8 cellular contexts compared by ENCODE assay signal in the genomic region with DNA sequence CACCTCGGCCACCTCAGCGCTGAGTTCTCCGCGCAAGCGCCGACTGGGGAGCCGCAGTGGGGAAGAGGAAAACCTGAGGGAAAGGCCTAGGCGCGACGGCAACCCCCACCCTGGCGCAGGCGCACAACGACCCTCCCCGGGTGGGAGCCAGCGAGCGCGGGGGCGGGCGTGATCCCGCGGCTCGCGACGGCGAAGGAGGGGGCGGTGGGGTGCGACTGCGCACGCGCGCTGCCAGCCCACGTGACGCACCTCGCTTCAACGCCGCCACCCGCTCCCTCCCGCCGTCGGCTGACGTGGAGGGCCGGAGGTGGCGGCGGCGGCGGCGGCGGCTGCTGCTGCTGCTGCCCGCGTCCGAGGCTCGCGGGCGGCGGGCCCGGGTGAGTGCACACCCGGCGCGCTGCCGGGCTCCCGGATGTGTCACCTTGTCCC. TPM values are rescaled to one million over a fixed set of nuclear protein-coding genes. Genes with fewer than 3 reads are reported as not detected.
A peak's percentile ranks its signal among the peaks of the same experiment; 100 is the strongest.
DNase-seq lines count a peak whose midpoint lies in the region; ATAC-seq and TF ChIP-seq lines count a peak whose summit lies in the region.

A gene (minus strand): TSS at position 84 of the 429 bp plus-strand sequence. CDS start 556 bp downstream, outside the sequence.
A gene with protein sequence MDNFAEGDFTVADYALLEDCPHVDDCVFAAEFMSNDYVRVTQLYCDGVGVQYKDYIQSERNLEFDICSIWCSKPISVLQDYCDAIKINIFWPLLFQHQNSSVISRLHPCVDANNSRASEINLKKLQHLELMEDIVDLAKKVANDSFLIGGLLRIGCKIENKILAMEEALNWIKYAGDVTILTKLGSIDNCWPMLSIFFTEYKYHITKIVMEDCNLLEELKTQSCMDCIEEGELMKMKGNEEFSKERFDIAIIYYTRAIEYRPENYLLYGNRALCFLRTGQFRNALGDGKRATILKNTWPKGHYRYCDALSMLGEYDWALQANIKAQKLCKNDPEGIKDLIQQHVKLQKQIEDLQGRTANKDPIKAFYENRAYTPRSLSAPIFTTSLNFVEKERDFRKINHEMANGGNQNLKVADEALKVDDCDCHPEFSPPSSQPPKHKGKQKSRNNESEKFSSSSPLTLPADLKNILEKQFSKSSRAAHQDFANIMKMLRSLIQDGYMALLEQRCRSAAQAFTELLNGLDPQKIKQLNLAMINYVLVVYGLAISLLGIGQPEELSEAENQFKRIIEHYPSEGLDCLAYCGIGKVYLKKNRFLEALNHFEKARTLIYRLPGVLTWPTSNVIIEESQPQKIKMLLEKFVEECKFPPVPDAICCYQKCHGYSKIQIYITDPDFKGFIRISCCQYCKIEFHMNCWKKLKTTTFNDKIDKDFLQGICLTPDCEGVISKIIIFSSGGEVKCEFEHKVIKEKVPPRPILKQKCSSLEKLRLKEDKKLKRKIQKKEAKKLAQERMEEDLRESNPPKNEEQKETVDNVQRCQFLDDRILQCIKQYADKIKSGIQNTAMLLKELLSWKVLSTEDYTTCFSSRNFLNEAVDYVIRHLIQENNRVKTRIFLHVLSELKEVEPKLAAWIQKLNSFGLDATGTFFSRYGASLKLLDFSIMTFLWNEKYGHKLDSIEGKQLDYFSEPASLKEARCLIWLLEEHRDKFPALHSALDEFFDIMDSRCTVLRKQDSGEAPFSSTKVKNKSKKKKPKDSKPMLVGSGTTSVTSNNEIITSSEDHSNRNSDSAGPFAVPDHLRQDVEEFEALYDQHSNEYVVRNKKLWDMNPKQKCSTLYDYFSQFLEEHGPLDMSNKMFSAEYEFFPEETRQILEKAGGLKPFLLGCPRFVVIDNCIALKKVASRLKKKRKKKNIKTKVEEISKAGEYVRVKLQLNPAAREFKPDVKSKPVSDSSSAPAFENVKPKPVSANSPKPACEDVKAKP (N-terminal part only) (plus strand): TSS at position 267 of the 429 bp plus-strand sequence. CDS start 14,004 bp downstream, outside the sequence.

- TF ChIP-seq EP300 in ovary (IDR thresholded peaks at IDR 0.05), result no peak

- H3K9me3 ChIP-seq in ovary (no peaks in the 10 kb centered on the region), thyroid gland (no peaks in the 10 kb centered on the region)

- no peaks in the 10 kb centered on the region for H3K4me1 ChIP-seq in ovary (ENCODE audit: insufficient read depth)
- H3K4me1 ChIP-seq in thyroid gland, result peaks cover 13 to 25% of the 10 kb centered on the region in 2 donors

- no peaks in the 10 kb centered on the region for H3K9me3 Mint-ChIP-seq in activated naive CD8-positive, alpha-beta T cell (ENCODE audit: low read depth)
- peaks cover 10% of the 10 kb centered on the region for H3K9me3 Mint-ChIP-seq in glutamatergic neuron (ENCODE audit: unreplicated experiment)

- TF ChIP-seq CTCF in glutamatergic neuron (IDR thresholded peaks at IDR 0.05; ENCODE audit: partially characterized antibody, unreplicated experiment), result no peak
- peak in 1 of 3 donors; percentile 26 for TF ChIP-seq CTCF in ovary (IDR thresholded peaks at IDR 0.05)
- no peak for TF ChIP-seq CTCF in thyroid gland (IDR thresholded peaks at IDR 0.05)

- ATAC-seq in HG02642 (IDR thresholded peaks at IDR 0.05; ENCODE audit: poor library complexity, unreplicated experiment), result peak; percentile 72

- H3K4me3 ChIP-seq in GM08714 (ENCODE audit: low read length), result peak within 1 kb of the TSS; percentile 82
- H3K4me3 ChIP-seq in ovary, result peak within 1 kb of the TSS; percentile 92
- H3K4me3 ChIP-seq in thyroid gland (replicated peaks in 1 of 3), result peak within 1 kb of the TSS; percentile 69 to 89 (median 81)

- intact Hi-C loops in ovary (cut with DNase I), result loop anchor here in 3 of 4 donors (2.0 to 5.0 kb wide), 4 partner anchors 106 to 294 kb away; a partner anchor contains a TSS
- intact Hi-C loops in thyroid gland (cut with DNase I), result loop anchor here (5.0 to 10.0 kb wide), 2 partner anchors 88 to 194 kb away; a partner anchor contains a TSS

- peak within 1 kb of the TSS; percentile 95 for H3K4me3 Mint-ChIP-seq in activated naive CD8-positive, alpha-beta T cell
- peak within 1 kb of the TSS; percentile 97 for H3K4me3 Mint-ChIP-seq in glutamatergic neuron (ENCODE audit: unreplicated experiment)

- H3K27ac ChIP-seq in ovary (peak within 1 kb of the TSS; percentile 92 to 97), thyroid gland (peak within 1 kb of the TSS; percentile 99)

- peak; percentile 94 for DNase-seq in NCI-H1105 treated with DMSO at 0.1 percent for 48 hours (lab: John Stamatoyannopoulos, UW)
- DNase-seq in SKM-1 treated with dmso at 0.1 percent for 144 hours (lab: John Stamatoyannopoulos, UW; ENCODE audit: unreplicated experiment), result peak; percentile 88
- DNase-seq in glutamatergic neuron, result peak; percentile 99
- peak; percentile 96 to 99 (median 98) for DNase-seq in ovary
- DNase-seq in thyroid gland, result peak; percentile 94 to 96

- peaks cover 57% of the 10 kb centered on the region for H3K4me1 Mint-ChIP-seq in activated naive CD8-positive, alpha-beta T cell (ENCODE audit: low read depth)
- H3K4me1 Mint-ChIP-seq in glutamatergic neuron (ENCODE audit: low read depth, unreplicated experiment), result peaks cover 19% of the 10 kb centered on the region

- TF ChIP-seq POLR2A in ovary (IDR thresholded peaks at IDR 0.05) (peak; percentile 88), thyroid gland (IDR thresholded peaks at IDR 0.05) (peak; percentile 50 to 95)

- H3K36me3 ChIP-seq in ovary (no peaks in the 10 kb centered on the region), thyroid gland (no peaks in the 10 kb centered on the region)

- 0% methylated on average over 29 to 60 of the region's 61 CpGs for whole genome bisulfite sequencing in ovary, 3 donors
- WGBS in thyroid gland, 2 donors, result no CpG with 5 or more reads among the region's 61 CpGs

- peak within 1 kb of the TSS; percentile 96 for H3K27ac Mint-ChIP-seq in activated naive CD8-positive, alpha-beta T cell
- H3K27ac Mint-ChIP-seq in glutamatergic neuron (ENCODE audit: unreplicated experiment), result peak within 1 kb of the TSS; percentile 98

- H3K27me3 Mint-ChIP-seq in activated naive CD8-positive, alpha-beta T cell, result no peaks in the 10 kb centered on the region
- peaks cover 7% of the 10 kb centered on the region for H3K27me3 Mint-ChIP-seq in glutamatergic neuron (ENCODE audit: unreplicated experiment)

- no peaks in the 10 kb centered on the region for H3K27me3 ChIP-seq in ovary
- H3K27me3 ChIP-seq in thyroid gland, result no peaks in the 10 kb centered on the region

- H3K36me3 Mint-ChIP-seq in activated naive CD8-positive, alpha-beta T cell, result peaks cover 6% of the 10 kb centered on the region
- peaks cover 8% of the 10 kb centered on the region for H3K36me3 Mint-ChIP-seq in glutamatergic neuron (ENCODE audit: unreplicated experiment)

RNA-seq across cellular contexts. Expression of the first gene that starts in this region (rescaled TPM):
- total RNA-seq in glutamatergic neuron (ENCODE audit: unreplicated experiment) (17.6 TPM), ovary (10 to 100 TPM; 13.8 to 29.3 (median 21.0) TPM), thyroid gland (10 to 100 TPM; 14.7 to 27.0 (median 23.3) TPM)
- 10 to 100 TPM; 17.8 to 78.7 TPM for polyA plus RNA-seq in ovary

RNA-seq across cellular contexts. Expression of the second gene that starts in this region (rescaled TPM):
- total RNA-seq in glutamatergic neuron (ENCODE audit: unreplicated experiment) (235 TPM), ovary (100 to 1,000 TPM; 142 to 192 (median 157) TPM), thyroid gland (100 to 1,000 TPM; 206 to 286 (median 251) TPM)
- 10 to 100 TPM; 58.2 to 76.8 TPM for polyA plus RNA-seq in ovary

Comparison
In these comparisons a context has a peak if more than half of its experiments do, and no peak if none do; other contexts are left out.
1. Peak in every context shown above with its lines: DNase-seq, ATAC-seq, H3K4me3 ChIP-seq and H3K27ac ChIP-seq.